In the genomic region with DNA sequence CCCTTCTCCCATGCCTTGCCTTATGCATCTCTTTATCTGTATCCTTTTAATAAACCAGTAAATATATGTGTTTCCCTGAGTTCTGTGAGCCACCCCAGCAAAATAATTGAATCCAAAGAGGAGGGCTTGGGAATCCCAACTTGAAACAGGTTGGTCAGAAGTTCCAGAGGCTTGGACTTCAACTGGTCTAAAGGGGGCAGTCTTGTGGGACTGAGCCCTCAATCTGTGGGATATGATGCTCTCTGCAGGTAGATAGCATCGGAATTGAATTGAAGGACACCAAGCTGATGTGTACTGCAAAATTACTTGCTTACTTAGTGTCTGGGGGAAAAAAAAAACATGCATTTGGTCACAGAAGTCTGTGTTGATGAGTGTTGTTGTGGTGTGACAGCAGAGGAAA, we compare ENCODE assay signal across 35 cellular contexts.
"Had no signal": no experiment of that assay in that cellular context is flagged by ENCODE, and none has a peak within 500 bp of the region (broad histone marks: within the 10 kb centered on the region; RNA-seq: fewer than 3 reads in every experiment).

No MANE protein-coding gene starts in this region.

- H3K9me3 ChIP-seq: ascending aorta, breast epithelium, colonic mucosa, esophagus squamous epithelium, gastroesophageal sphincter, heart right ventricle had no signal

- H3K4me1 ChIP-seq: ascending aorta, breast epithelium, colonic mucosa, esophagus squamous epithelium, gastroesophageal sphincter, heart right ventricle had no signal

- H3K9me3 Mint-ChIP-seq: activated CD4-positive, alpha-beta memory T cell treated with anti-CD3 and anti-CD28 coated beads for 36 hours; activated CD4-positive, alpha-beta T cell treated with anti-CD3 and anti-CD28 coated beads, Interleukin-2, amount 10 ng/mL, durations not matched to agents 24 days and 14 days; activated naive CD4-positive, alpha-beta T cell treated with anti-CD3 and anti-CD28 coated beads, Interleukin-2, amount 10 ng/mL, durations not matched to agents 7 days and 5 days; activated naive CD4-positive, alpha-beta T cell treated with anti-CD3 and anti-CD28 coated beads, Interleukin-2, amount 50 U/mL, for 72 hours; activated naive CD8-positive, alpha-beta T cell treated with anti-CD3 and anti-CD28 coated beads, Interleukin-2, amount 10 ng/mL, durations not matched to agents 7 days and 5 days; activated T-helper 1 cell treated with anti-CD3 and anti-CD28 coated beads, Interleukin-12 subunit alpha, Interleukin-12 subunit beta, Interleukin-2, Interleukin-4 antibody, amounts not matched to agents 30 ng/mL and 10 ng/mL and 1 ng/mL, durations not matched to agents 14 hours and 24 hours and 36 hours; activated T-helper 2 cell treated with anti-CD3 and anti-CD28 coated beads, Interferon-gamma antibody, Interleukin-2, Interleukin-4, amounts not matched to agents 10 μg/mL and 5 μg/mL and 100 μg/mL, durations not matched to agents 14 hours and 24 hours and 36 hours; brain; T-helper 1 cell treated with Interleukin-12 subunit alpha and Interleukin-12 subunit beta and Interleukin-4 antibody, amounts not matched to agents 30 μg/mL and 1 μg/mL, for 36 hours had no signal

- H3K4me1 Mint-ChIP-seq: activated CD4-positive, alpha-beta T cell treated with anti-CD3 and anti-CD28 coated beads for 36 hours; activated CD4-positive, alpha-beta T cell treated with anti-CD3 and anti-CD28 coated beads, Interleukin-2, amount 10 ng/mL, durations not matched to agents 24 days and 14 days; activated CD8-positive, alpha-beta memory T cell treated with anti-CD3 and anti-CD28 coated beads, Interleukin-2, amount 10 ng/mL, durations not matched to agents 7 days and 5 days; activated naive CD4-positive, alpha-beta T cell treated with anti-CD3 and anti-CD28 coated beads, Interleukin-2, amount 10 ng/mL, durations not matched to agents 7 days and 5 days; activated naive CD8-positive, alpha-beta T cell treated with anti-CD3 and anti-CD28 coated beads, Interleukin-2, amount 10 ng/mL, durations not matched to agents 7 days and 5 days; brain; T-cell had no signal

- H3K36me3 Mint-ChIP-seq: activated CD4-positive, alpha-beta memory T cell treated with anti-CD3 and anti-CD28 coated beads for 36 hours; activated CD8-positive, alpha-beta memory T cell treated with anti-CD3 and anti-CD28 coated beads, Interleukin-2, amount 10 ng/mL, durations not matched to agents 7 days and 5 days; activated naive CD4-positive, alpha-beta T cell treated with anti-CD3 and anti-CD28 coated beads, Interleukin-2, amount 10 ng/mL, durations not matched to agents 7 days and 5 days; activated naive CD4-positive, alpha-beta T cell treated with anti-CD3 and anti-CD28 coated beads, Interleukin-2, amount 50 U/mL, for 72 hours; activated naive CD8-positive, alpha-beta T cell treated with anti-CD3 and anti-CD28 coated beads, Interleukin-2, amount 10 ng/mL, durations not matched to agents 7 days and 5 days; brain; T-cell had no signal

- H3K27ac ChIP-seq: ascending aorta, breast epithelium, cardiac muscle cell, colonic mucosa, epithelial cell of prostate, esophagus squamous epithelium, gastroesophageal sphincter, heart right ventricle, WERI-Rb-1 had no signal

- ATAC-seq: activated CD4-positive, alpha-beta T cell treated with anti-CD3 and anti-CD28 coated beads for 36 hours; activated CD8-positive, alpha-beta memory T cell treated with anti-CD3 and anti-CD28 coated beads, Interleukin-2, amount 10 ng/mL, durations not matched to agents 7 days and 5 days; activated CD8-positive, alpha-beta T cell treated with anti-CD3 and anti-CD28 coated beads, Interleukin-2, amount 10 ng/mL, durations not matched to agents 7 days and 5 days; activated naive CD4-positive, alpha-beta T cell treated with anti-CD3 and anti-CD28 coated beads, Interleukin-2, amount 50 U/mL, for 72 hours; effector memory CD8-positive, alpha-beta T cell; gastroesophageal sphincter; heart right ventricle; T-cell had no signal

- DNase-seq: activated CD4-positive, alpha-beta memory T cell treated with anti-CD3 and anti-CD28 coated beads for 36 hours; activated CD4-positive, alpha-beta T cell treated with anti-CD3 and anti-CD28 coated beads for 36 hours; activated CD4-positive, alpha-beta T cell treated with anti-CD3 and anti-CD28 coated beads, Interleukin-2, amount 10 ng/mL, durations not matched to agents 24 days and 14 days; activated CD4-positive, CD25-positive, alpha-beta regulatory T cell; activated CD4-positive, CD25-positive, alpha-beta regulatory T cell treated with anti-CD3 and anti-CD28 coated beads, Interleukin-2, amount 50 U/mL, for 72 hours; activated CD8-positive, alpha-beta memory T cell treated with anti-CD3 and anti-CD28 coated beads, Interleukin-2, amount 10 ng/mL, durations not matched to agents 7 days and 5 days; activated CD8-positive, alpha-beta memory T cell treated with anti-CD3 and anti-CD28 coated beads, Interleukin-2, amount 50 U/mL, for 4 hours; activated CD8-positive, alpha-beta T cell treated with anti-CD3 and anti-CD28 coated beads, Interleukin-2, amount 10 ng/mL, durations not matched to agents 7 days and 5 days; activated effector memory CD4-positive, alpha-beta T cell treated with anti-CD3 and anti-CD28 coated beads, Interleukin-2, amount 50 U/mL, for 16 hours; activated naive CD4-positive, alpha-beta T cell treated with anti-CD3 and anti-CD28 coated beads, Interleukin-2, amount 10 ng/mL, durations not matched to agents 7 days and 5 days; activated naive CD8-positive, alpha-beta T cell treated with anti-CD3 and anti-CD28 coated beads, Interleukin-2, amount 10 ng/mL, durations not matched to agents 7 days and 5 days; activated T-cell treated with anti-CD3 and anti-CD28 coated beads, Interleukin-2, amount 50 U/mL, for 1 hour; activated T-cell treated with anti-CD3 and anti-CD28 coated beads, Interleukin-2, amount 50 U/mL, for 48 hours; central memory CD4-positive, alpha-beta T cell; cerebellar nuclear complex; colonic mucosa; effector memory CD8-positive, alpha-beta T cell; esophagus squamous epithelium; foreskin melanocyte; heart right ventricle; T-cell; T-helper 9 cell; WERI-Rb-1 had no signal

- H3K36me3 ChIP-seq: ascending aorta, breast epithelium, cardiac muscle cell, colonic mucosa, esophagus squamous epithelium, gastroesophageal sphincter, heart right ventricle, WERI-Rb-1 had no signal

- H3K4me3 ChIP-seq: ascending aorta, breast epithelium, cardiac muscle cell, colonic mucosa, esophagus squamous epithelium, gastroesophageal sphincter, heart right ventricle had no signal

- H3K27ac Mint-ChIP-seq: activated CD4-positive, alpha-beta memory T cell treated with anti-CD3 and anti-CD28 coated beads for 36 hours; activated CD4-positive, alpha-beta T cell treated with anti-CD3 and anti-CD28 coated beads for 36 hours; activated CD4-positive, alpha-beta T cell treated with anti-CD3 and anti-CD28 coated beads, Interleukin-2, amount 10 ng/mL, durations not matched to agents 24 days and 14 days; activated CD8-positive, alpha-beta memory T cell treated with anti-CD3 and anti-CD28 coated beads, Interleukin-2, amount 10 ng/mL, durations not matched to agents 7 days and 5 days; activated CD8-positive, alpha-beta T cell treated with anti-CD3 and anti-CD28 coated beads, Interleukin-2, amount 10 ng/mL, durations not matched to agents 7 days and 5 days; activated naive CD4-positive, alpha-beta T cell treated with anti-CD3 and anti-CD28 coated beads, Interleukin-2, amount 10 ng/mL, durations not matched to agents 7 days and 5 days; activated naive CD4-positive, alpha-beta T cell treated with anti-CD3 and anti-CD28 coated beads, Interleukin-2, amount 50 U/mL, for 72 hours; activated naive CD8-positive, alpha-beta T cell treated with anti-CD3 and anti-CD28 coated beads, Interleukin-2, amount 10 ng/mL, durations not matched to agents 7 days and 5 days; activated T-helper 1 cell treated with anti-CD3 and anti-CD28 coated beads, Interleukin-12 subunit alpha, Interleukin-12 subunit beta, Interleukin-2, Interleukin-4 antibody, amounts not matched to agents 30 ng/mL and 10 ng/mL and 1 ng/mL, durations not matched to agents 14 hours and 24 hours and 36 hours; activated T-helper 2 cell treated with anti-CD3 and anti-CD28 coated beads, Interferon-gamma antibody, Interleukin-2, Interleukin-4, amounts not matched to agents 10 μg/mL and 5 μg/mL and 100 μg/mL, durations not matched to agents 14 hours and 24 hours and 36 hours; brain; effector memory CD8-positive, alpha-beta T cell; T-cell; T-helper 1 cell treated with Interleukin-12 subunit alpha and Interleukin-12 subunit beta and Interleukin-4 antibody, amounts not matched to agents 30 μg/mL and 1 μg/mL, for 36 hours had no signal

- H3K27me3 Mint-ChIP-seq: activated CD4-positive, alpha-beta memory T cell treated with anti-CD3 and anti-CD28 coated beads for 36 hours; activated CD4-positive, alpha-beta T cell treated with anti-CD3 and anti-CD28 coated beads for 36 hours; activated CD4-positive, alpha-beta T cell treated with anti-CD3 and anti-CD28 coated beads, Interleukin-2, amount 10 ng/mL, durations not matched to agents 24 days and 14 days; activated CD8-positive, alpha-beta memory T cell treated with anti-CD3 and anti-CD28 coated beads, Interleukin-2, amount 10 ng/mL, durations not matched to agents 7 days and 5 days; activated naive CD4-positive, alpha-beta T cell treated with anti-CD3 and anti-CD28 coated beads, Interleukin-2, amount 10 ng/mL, durations not matched to agents 7 days and 5 days; activated naive CD8-positive, alpha-beta T cell treated with anti-CD3 and anti-CD28 coated beads, Interleukin-2, amount 10 ng/mL, durations not matched to agents 7 days and 5 days; brain; effector memory CD8-positive, alpha-beta T cell; T-cell had no signal

- H3K27me3 ChIP-seq: ascending aorta, breast epithelium, cardiac muscle cell, colonic mucosa, esophagus squamous epithelium, gastroesophageal sphincter, heart right ventricle had no signal

- H3K4me3 Mint-ChIP-seq: activated CD4-positive, alpha-beta memory T cell treated with anti-CD3 and anti-CD28 coated beads for 36 hours; activated CD4-positive, alpha-beta T cell treated with anti-CD3 and anti-CD28 coated beads for 36 hours; activated CD4-positive, alpha-beta T cell treated with anti-CD3 and anti-CD28 coated beads, Interleukin-2, amount 10 ng/mL, durations not matched to agents 24 days and 14 days; activated CD8-positive, alpha-beta memory T cell treated with anti-CD3 and anti-CD28 coated beads, Interleukin-2, amount 10 ng/mL, durations not matched to agents 7 days and 5 days; activated CD8-positive, alpha-beta T cell treated with anti-CD3 and anti-CD28 coated beads, Interleukin-2, amount 10 ng/mL, durations not matched to agents 7 days and 5 days; activated naive CD4-positive, alpha-beta T cell treated with anti-CD3 and anti-CD28 coated beads, Interleukin-2, amount 10 ng/mL, durations not matched to agents 7 days and 5 days; activated naive CD8-positive, alpha-beta T cell treated with anti-CD3 and anti-CD28 coated beads, Interleukin-2, amount 10 ng/mL, durations not matched to agents 7 days and 5 days; activated T-helper 1 cell treated with anti-CD3 and anti-CD28 coated beads, Interleukin-12 subunit alpha, Interleukin-12 subunit beta, Interleukin-2, Interleukin-4 antibody, amounts not matched to agents 30 ng/mL and 10 ng/mL and 1 ng/mL, durations not matched to agents 14 hours and 24 hours and 36 hours; brain; effector memory CD8-positive, alpha-beta T cell; T-cell; T-helper 1 cell treated with Interleukin-12 subunit alpha and Interleukin-12 subunit beta and Interleukin-4 antibody, amounts not matched to agents 30 μg/mL and 1 μg/mL, for 36 hours had no signal

- FAIRE-seq: endometrium, endothelial cell of umbilical vein had no signal
